Comparison of ENCODE assay signal across 17 cellular contexts in the genomic region with DNA sequence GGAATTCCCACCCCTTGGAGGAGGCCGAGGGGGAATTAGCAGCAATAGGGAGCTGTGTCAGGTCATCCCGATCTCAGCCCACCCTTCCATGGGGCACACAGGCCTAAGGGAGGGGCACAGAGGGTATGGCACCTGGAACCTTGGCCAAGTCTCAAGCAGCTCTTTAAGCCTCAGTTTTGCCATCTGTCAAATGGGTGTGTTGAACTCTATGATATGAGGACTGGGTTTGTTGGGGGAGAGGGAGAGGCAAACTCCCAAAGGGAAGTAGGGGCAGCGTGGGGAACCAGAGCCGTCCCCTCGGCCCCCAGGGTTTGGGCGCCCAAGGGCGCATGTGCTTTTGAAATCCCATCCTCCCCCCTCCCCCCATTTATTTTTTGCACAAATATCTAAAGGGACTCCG. TPM values are rescaled to one million over a fixed set of nuclear protein-coding genes. Genes with fewer than 3 reads are reported as not detected.
DNase-seq lines count a peak whose midpoint lies in the region; ATAC-seq and TF ChIP-seq lines count a peak whose summit lies in the region.
"Had no signal": no experiment of that assay in that cellular context is flagged by ENCODE, and none has a peak within 500 bp of the region (broad histone marks: within the 10 kb centered on the region; RNA-seq: fewer than 3 reads in every experiment).

No MANE protein-coding gene starts in this region.

- no peak overlapping the region for H3K9ac ChIP-seq in neuronal stem cell (ENCODE audit: low read depth, low read length, poor library complexity)
- H3K9ac ChIP-seq in trophoblast cell (ENCODE audit: low read length) = no peak overlapping the region

- peak overlapping the region; percentile 16 for H3K4me3 Mint-ChIP-seq in activated T-cell treated with anti-CD3 and anti-CD28 coated beads, Interleukin-2, amount 50 U/mL, for 4 hours
- peak overlapping the region; percentile 35 for H3K4me3 Mint-ChIP-seq in activated B cell treated with CpG ODN at 0.5 μM for 24 hours

- H2BK5ac ChIP-seq in neuronal stem cell (ENCODE audit: low read length) (no peak overlapping the region), trophoblast cell (ENCODE audit: low read depth, low read length, poor library complexity) (no peak overlapping the region)

- no peaks in the 10 kb centered on the region for H3K36me3 Mint-ChIP-seq in activated T-cell treated with anti-CD3 and anti-CD28 coated beads, Interleukin-2, amount 50 U/mL, for 4 hours (ENCODE audit: insufficient read depth)
- H3K36me3 Mint-ChIP-seq in activated B cell treated with CpG ODN at 0.5 μM for 24 hours (ENCODE audit: low read depth) = no peaks in the 10 kb centered on the region

- H2BK120ac ChIP-seq in neuronal stem cell (ENCODE audit: low read depth, low read length) (no peak overlapping the region), trophoblast cell (ENCODE audit: insufficient read depth, low read length, poor library complexity) (no peak overlapping the region)

- H2BK15ac ChIP-seq in neuronal stem cell (ENCODE audit: low read length) = no peak overlapping the region

- H3K4me3 ChIP-seq in HEK293 (ENCODE audit: low read depth, low read length) (no peak overlapping the region), neuronal stem cell (ENCODE audit: low read length in 2 of 2) (no peak overlapping the region), trophoblast cell (ENCODE audit: low read depth, low read length) (no peak overlapping the region)

- no peak overlapping the region for H2BK12ac ChIP-seq in neuronal stem cell (ENCODE audit: low read length)
- no peak overlapping the region for H2BK12ac ChIP-seq in trophoblast cell (ENCODE audit: low read length)

- no peak overlapping the region for H3K14ac ChIP-seq in neuronal stem cell (ENCODE audit: low read length)
- H3K14ac ChIP-seq in trophoblast cell (ENCODE audit: low read length) = no peak overlapping the region

- CTCF ChIA-PET in HEK293 (lab: Yijun Ruan, JAX) = interaction anchor here (0.6 to 3.7 kb wide), 7 partner anchors 12 to 585 kb away, joined by 3 to 31 read pairs (median 4); a partner anchor contains a TSS
- CTCF ChIA-PET in activated B cell treated with CpG ODN at 0.5 μM for 24 hours (lab: Charles Lee) = interaction anchor here (1.1 to 3.0 kb wide), 3 partner anchors 109 to 164 kb away, joined by 3 to 9 read pairs (median 3); no protein-coding TSS in a partner anchor

- H3K18ac ChIP-seq in neuronal stem cell (ENCODE audit: low read length) (no peak overlapping the region), trophoblast cell (ENCODE audit: low read length) (no peak overlapping the region)

- H3K4me1 Mint-ChIP-seq in activated T-cell treated with anti-CD3 and anti-CD28 coated beads, Interleukin-2, amount 50 U/mL, for 4 hours (ENCODE audit: low read depth) = peaks cover 7% of the 10 kb centered on the region
- peaks cover 15% of the 10 kb centered on the region for H3K4me1 Mint-ChIP-seq in activated B cell treated with CpG ODN at 0.5 μM for 24 hours

- no peaks in the 10 kb centered on the region for H3K4me1 ChIP-seq in HEK293 (ENCODE audit: control insufficient read depth, insufficient read depth, low read length)
- peaks cover 0 to 13% of the 10 kb centered on the region in 2 donors for H3K4me1 ChIP-seq in neuronal stem cell (ENCODE audit: control insufficient read depth in 2 of 2, insufficient read depth in 1 of 2, low read depth in 1 of 2, low read length in 2 of 2)
- peaks cover 7 to 9% of the 10 kb centered on the region in 2 experiments for H3K4me1 ChIP-seq in trophoblast cell (ENCODE audit: control insufficient read depth in 1 of 2, insufficient read depth in 2 of 2, low read length in 2 of 2)

- H3K23ac ChIP-seq in neuronal stem cell (ENCODE audit: low read depth, low read length, poor library complexity) (no peak overlapping the region), trophoblast cell (ENCODE audit: low read length) (no peak overlapping the region)

- H3K27me3 ChIP-seq in neuronal stem cell (ENCODE audit: control insufficient read depth in 3 of 3, insufficient read depth in 3 of 3, low read depth in 1 of 3, low read length in 3 of 3) = no peaks in the 10 kb centered on the region
- H3K27me3 ChIP-seq in trophoblast cell (ENCODE audit: insufficient read depth, low read length) = no peaks in the 10 kb centered on the region
- H3K27me3 ChIP-seq: pancreas had no signal

- no peak overlapping the region for H4K91ac ChIP-seq in neuronal stem cell (ENCODE audit: low read depth, low read length, poor library complexity)
- no peak overlapping the region for H4K91ac ChIP-seq in trophoblast cell (ENCODE audit: low read depth, low read length)

- H3K4ac ChIP-seq in neuronal stem cell (ENCODE audit: low read length) (no peak overlapping the region), trophoblast cell (ENCODE audit: low read depth, low read length) (no peak overlapping the region)

- no peaks in the 10 kb centered on the region for H3K9me3 Mint-ChIP-seq in activated T-cell treated with anti-CD3 and anti-CD28 coated beads, Interleukin-2, amount 50 U/mL, for 4 hours
- no peaks in the 10 kb centered on the region for H3K9me3 Mint-ChIP-seq in activated B cell treated with CpG ODN at 0.5 μM for 24 hours
- H3K9me3 Mint-ChIP-seq: nephron had no signal

- no peaks in the 10 kb centered on the region for H3K9me3 ChIP-seq in HEK293 (ENCODE audit: control insufficient read depth, insufficient read depth, low read depth, low read length)
- peaks cover 0 to 2% of the 10 kb centered on the region in 2 donors for H3K9me3 ChIP-seq in neuronal stem cell (replicated peaks in 1 of 2; ENCODE audit: control insufficient read depth in 2 of 2, insufficient read depth in 1 of 2, low read depth in 1 of 2, low read length in 2 of 2)
- peaks cover 9% of the 10 kb centered on the region for H3K9me3 ChIP-seq in trophoblast cell (ENCODE audit: insufficient read depth, low read depth, low read length)
- H3K9me3 ChIP-seq: esophagus squamous epithelium, pancreas, thoracic aorta had no signal

- no peaks in the 10 kb centered on the region for H3K79me2 ChIP-seq in trophoblast cell (ENCODE audit: control insufficient read depth, insufficient read depth, low read length, poor library complexity)

- H3K36me3 ChIP-seq in HEK293 (ENCODE audit: control insufficient read depth in 2 of 2, insufficient read depth in 1 of 2, low read length in 2 of 2) (no peaks in the 10 kb centered on the region), neuronal stem cell (replicated peaks in 1 of 2; ENCODE audit: control insufficient read depth in 2 of 2, insufficient read depth in 2 of 2, low read length in 2 of 2) (no peaks in the 10 kb centered on the region), trophoblast cell (ENCODE audit: control insufficient read depth in 1 of 2, insufficient read depth in 2 of 2, low read length in 2 of 2) (no peaks in the 10 kb centered on the region)
- H3K36me3 ChIP-seq: esophagus squamous epithelium, pancreas, thoracic aorta had no signal

- POLR2A ChIA-PET in HEK293 (lab: Yijun Ruan, JAX) = interaction anchor here (0.8 to 2.7 kb wide), 6 partner anchors 25 to 176 kb away, joined by 3 to 12 read pairs (median 5); a partner anchor contains a TSS
- POLR2A ChIA-PET in activated B cell treated with CpG ODN at 0.5 μM for 24 hours (lab: Charles Lee) = interaction anchor here (0.9 to 2.4 kb wide), 2 partner anchors 254 to 328 kb away, joined by 4 to 8 read pairs; a partner anchor contains a TSS

- H3K4me2 ChIP-seq in neuronal stem cell (ENCODE audit: insufficient read depth, low read length, poor library complexity, severe bottlenecking) (no peak overlapping the region), trophoblast cell (ENCODE audit: low read length) (no peak overlapping the region)

- H3K27ac ChIP-seq in HEK293 (ENCODE audit: extremely low read depth, low read depth, low read length) = no peak overlapping the region
- no peak overlapping the region for H3K27ac ChIP-seq in neuronal stem cell (replicated peaks; ENCODE audit: low read length)
- H3K27ac ChIP-seq in trophoblast cell (ENCODE audit: low read depth, low read length) = no peak overlapping the region
- H3K27ac ChIP-seq: thoracic aorta had no signal

- no CpG with 5 or more reads among the region's 8 CpGs for WGBS in neuronal stem cell (ENCODE audit: extremely low coverage in 2 of 2, insufficient read length in 2 of 2, insufficient replicate concordance in 1 of 2), 2 donors
- no CpG with 5 or more reads among the region's 8 CpGs for WGBS in trophoblast cell (ENCODE audit: extremely low coverage, insufficient coverage, insufficient read length)

- TF ChIP-seq CTCF in HEK293 (tag by site-specific recombination; IDR thresholded peaks at IDR 0.05) (no peak), activated B cell treated with CpG ODN at 0.5 μM for 24 hours (IDR thresholded peaks at IDR 0.05) (no peak)

- H4K12ac ChIP-seq in trophoblast cell (ENCODE audit: low read depth, low read length) = no peak overlapping the region

- no peak overlapping the region for H4K8ac ChIP-seq in neuronal stem cell (ENCODE audit: low read depth, low read length)
- H4K8ac ChIP-seq in trophoblast cell (ENCODE audit: low read depth, low read length) = no peak overlapping the region

- no peaks in the 10 kb centered on the region for H3K79me1 ChIP-seq in neuronal stem cell (ENCODE audit: low read depth, low read length)
- H3K79me1 ChIP-seq in trophoblast cell (ENCODE audit: low read length) = no peaks in the 10 kb centered on the region

- H2AFZ ChIP-seq in neuronal stem cell (ENCODE audit: low read length) (no peak overlapping the region), trophoblast cell (ENCODE audit: insufficient read depth, low read length, poor library complexity) (no peak overlapping the region)

- H3K27me3 Mint-ChIP-seq in activated T-cell treated with anti-CD3 and anti-CD28 coated beads, Interleukin-2, amount 50 U/mL, for 4 hours (ENCODE audit: low read depth) = peaks cover 41% of the 10 kb centered on the region
- peaks cover 31% of the 10 kb centered on the region for H3K27me3 Mint-ChIP-seq in activated B cell treated with CpG ODN at 0.5 μM for 24 hours

- no peak for DNase-seq in activated T-cell treated with anti-CD3 and anti-CD28 coated beads, Interleukin-2, amount 50 U/mL, for 4 hours
- no peak for DNase-seq in activated T-cell treated with anti-CD3 and anti-CD28 coated beads, Interleukin-2, amount 50 U/mL, for 1 hour
- DNase-seq in activated B cell treated with CpG ODN at 0.5 μM for 24 hours (no peak), neuronal stem cell (ENCODE audit: low spot score) (no peak), trophoblast cell (no peak)
- no peak for DNase-seq in activated CD4-positive, alpha-beta T cell treated with anti-CD3 and anti-CD28 coated beads for 4 hours
- DNase-seq: DMS 273 treated with DMSO at 0.1 percent for 48 hours, esophagus squamous epithelium, GOT3, islet precursor cell, NCI-H187 treated with DMSO at 0.1 percent for 48 hours had no signal

- H2AK5ac ChIP-seq in neuronal stem cell (ENCODE audit: low read depth, low read length) (peak overlapping the region; percentile 27), trophoblast cell (ENCODE audit: low read length) (no peak overlapping the region)

- H3K27ac Mint-ChIP-seq in activated B cell treated with CpG ODN at 0.5 μM for 24 hours = no peak overlapping the region
- H3K27ac Mint-ChIP-seq: activated T-cell treated with anti-CD3 and anti-CD28 coated beads, Interleukin-2, amount 50 U/mL, for 72 hours; nephron had no signal

- intact Hi-C loops in activated B cell treated with CpG ODN at 0.5 μM for 24 hours (cut with micrococcal nuclease) = no loop called here

- no peak for ATAC-seq in activated T-cell treated with anti-CD3 and anti-CD28 coated beads, Interleukin-2, amount 50 U/mL, for 4 hours
- ATAC-seq in activated B cell treated with CpG ODN at 0.5 μM for 24 hours (ENCODE audit: low read depth) (no peak), GM21786 (IDR thresholded peaks at IDR 0.05; ENCODE audit: unreplicated experiment) (no peak)

RNA-seq across cellular contexts. Expression of a gene that starts 49.7 kb away (rescaled TPM):
- total RNA-seq in activated T-cell treated with anti-CD3 and anti-CD28 coated beads, Interleukin-2, amount 50 U/mL, for 4 hours = 100 to 1,000 TPM; 121 to 148 (median 139) TPM
- total RNA-seq in activated B cell treated with CpG ODN at 0.5 μM for 24 hours = 69.2 and 80.3 TPM in 2 replicates
- 51.5 TPM for polyA plus RNA-seq in neuronal stem cell (2013, experiment 1 of 2)
- 51.9 TPM for polyA plus RNA-seq in neuronal stem cell (2013, experiment 2 of 2)
- polyA plus RNA-seq in trophoblast cell (2013) = 61.9 and 62.0 TPM in 2 replicates
